In genomic region chrX:42755820-42756219, GRCh38 we compare ENCODE assay signal across 14 cellular contexts. TPM values are rescaled to one million over a fixed set of nuclear protein-coding genes. Genes with fewer than 3 reads are reported as not detected.
DNase-seq lines count a peak whose midpoint lies in the region; ATAC-seq, FAIRE-seq and TF ChIP-seq lines count a peak whose summit lies in the region.
"Had no signal": no experiment of that assay in that cellular context is flagged by ENCODE, and none has a peak within 500 bp of the region (broad histone marks: within the 10 kb centered on the region; RNA-seq: fewer than 3 reads in every experiment).

No MANE protein-coding gene starts in this region.

- TF ChIP-seq CTCF in coronary artery (IDR thresholded peaks at IDR 0.05) (no peak), kidney (IDR thresholded peaks at IDR 0.05; ENCODE audit: borderline replicate concordance, extremely low read depth, insufficient read depth) (no peak), thoracic aorta (IDR thresholded peaks at IDR 0.05) (no peak)

- ATAC-seq in thoracic aorta (ENCODE audit: insufficient number of reproducible peaks, low FRiP score, low read depth) (no peak), left colon (no peak), HG02759 (IDR thresholded peaks at IDR 0.05; ENCODE audit: unreplicated experiment) (no peak)
- ATAC-seq: activated CD4-positive, CD25-positive, alpha-beta regulatory T cell treated with anti-CD3 and anti-CD28 coated beads, Interleukin-2, amount 50 U/mL, for 24 hours had no signal

- H3K9me3 Mint-ChIP-seq in activated naive CD8-positive, alpha-beta T cell treated with anti-CD3 and anti-CD28 coated beads for 36 hours, result no peaks in the 10 kb centered on the region
- H3K9me3 Mint-ChIP-seq: activated naive CD4-positive, alpha-beta T cell treated with anti-CD3 and anti-CD28 coated beads for 36 hours had no signal

- H3K4me1 Mint-ChIP-seq in activated naive CD8-positive, alpha-beta T cell treated with anti-CD3 and anti-CD28 coated beads for 36 hours, result peaks cover 2% of the 10 kb centered on the region

- peak; percentile 24 for DNase-seq in HK-2 (ENCODE audit: unreplicated experiment)
- no peak for DNase-seq in coronary artery (ENCODE audit: low spot score)
- peak; percentile 66 for DNase-seq in kidney
- peak; percentile 3 for DNase-seq in thoracic aorta (ENCODE audit: low spot score)
- no peak for DNase-seq in left colon
- DNase-seq in activated naive CD8-positive, alpha-beta T cell treated with anti-CD3 and anti-CD28 coated beads for 36 hours, result no peak
- DNase-seq in stimulated activated CD4-positive, alpha-beta T cell treated with anti-CD3 and anti-CD28 coated beads, Interleukin-1b, Interleukin-23, amount 100 ng/mL, for 48 hours, result no peak
- DNase-seq: activated naive CD4-positive, alpha-beta T cell treated with anti-CD3 and anti-CD28 coated beads for 36 hours; HFFc6; naive B cell; NCI-H1930 had no signal

- FAIRE-seq in kidney (lab: Jason Lieb, UNC), result no peak

- no peaks in the 10 kb centered on the region for H3K4me1 ChIP-seq in kidney (ENCODE audit: control insufficient read depth in 1 of 2, insufficient read depth in 1 of 2, low read depth in 1 of 2, low read length in 2 of 2)
- peaks cover 4 to 12% of the 10 kb centered on the region in 2 donors for H3K4me1 ChIP-seq in thoracic aorta (ENCODE audit: control insufficient read depth in 1 of 2, low read depth in 2 of 2)

- no peak overlapping the region for H3K9ac ChIP-seq in kidney (ENCODE audit: low read length in 2 of 2)

- H3K9me3 ChIP-seq in kidney (ENCODE audit: control insufficient read depth in 1 of 2, low read length in 2 of 2) (no peaks in the 10 kb centered on the region), thoracic aorta (no peaks in the 10 kb centered on the region)

- intact Hi-C loops in kidney (cut with DNase I), result no loop called here
- intact Hi-C loops in left colon (cut with DNase I, micrococcal nuclease), result no loop called here

- H3K36me3 ChIP-seq in kidney (ENCODE audit: control insufficient read depth in 1 of 2, insufficient read depth in 2 of 2, low read length in 2 of 2) (no peaks in the 10 kb centered on the region), thoracic aorta (no peaks in the 10 kb centered on the region)

- H3K27ac ChIP-seq in coronary artery, result peak overlapping the region; percentile 13 to 36
- H3K27ac ChIP-seq in kidney (ENCODE audit: low read depth in 2 of 2, low read length in 2 of 2), result no peak overlapping the region
- H3K27ac ChIP-seq in thoracic aorta, result peak overlapping the region; percentile 61 to 63
- H3K27ac ChIP-seq: epithelial cell of prostate had no signal

- H3K27me3 ChIP-seq in thoracic aorta (replicated peaks; ENCODE audit: insufficient read depth), result no peaks in the 10 kb centered on the region

- H3K27ac Mint-ChIP-seq in activated naive CD8-positive, alpha-beta T cell treated with anti-CD3 and anti-CD28 coated beads for 36 hours, result no peak overlapping the region
- H3K27ac Mint-ChIP-seq: activated naive CD4-positive, alpha-beta T cell treated with anti-CD3 and anti-CD28 coated beads for 36 hours; HFFc6; naive B cell had no signal

- no peak overlapping the region for H3K4me3 Mint-ChIP-seq in activated naive CD8-positive, alpha-beta T cell treated with anti-CD3 and anti-CD28 coated beads for 36 hours
- H3K4me3 Mint-ChIP-seq: activated naive CD4-positive, alpha-beta T cell treated with anti-CD3 and anti-CD28 coated beads for 36 hours; HFFc6; naive B cell had no signal

- H3K27me3 Mint-ChIP-seq in activated naive CD8-positive, alpha-beta T cell treated with anti-CD3 and anti-CD28 coated beads for 36 hours, result no peaks in the 10 kb centered on the region
- H3K27me3 Mint-ChIP-seq: naive B cell had no signal

- no peak overlapping the region for H3K4me3 ChIP-seq in coronary artery
- no peak overlapping the region for H3K4me3 ChIP-seq in kidney (ENCODE audit: low read length in 2 of 2)
- H3K4me3 ChIP-seq in thoracic aorta, result no peak overlapping the region

- H3K36me3 Mint-ChIP-seq in activated naive CD8-positive, alpha-beta T cell treated with anti-CD3 and anti-CD28 coated beads for 36 hours, result no peaks in the 10 kb centered on the region
- H3K36me3 Mint-ChIP-seq: naive B cell had no signal

RNA-seq across cellular contexts. Expression of gene PPP1R2C, which starts 22.1 kb away (rescaled TPM):
- total RNA-seq in kidney (not detected), thoracic aorta (not detected), left colon (not detected)
- polyA plus RNA-seq in kidney (ENCODE audit: insufficient read depth, low read depth, low replicate concordance), result not detected
- not detected for total RNA-seq in activated naive CD8-positive, alpha-beta T cell treated with anti-CD3 and anti-CD28 coated beads for 36 hours
- total RNA-seq: activated naive CD4-positive, alpha-beta T cell treated with anti-CD3 and anti-CD28 coated beads for 36 hours; HFFc6 had no signal

Comparison
In these comparisons a context has a peak if more than half of its experiments do, and no peak if none do; other contexts are left out.
1. DNase-seq: peak in HK-2 (single experiment), kidney (single experiment) and thoracic aorta (single experiment); none in coronary artery (single experiment), left colon (0 of 2), activated naive CD8-positive, alpha-beta T cell treated with anti-CD3 and anti-CD28 coated beads for 36 hours (single experiment) and stimulated activated CD4-positive, alpha-beta T cell treated with anti-CD3 and anti-CD28 coated beads, Interleukin-1b, Interleukin-23, amount 100 ng/mL, for 48 hours (single experiment).
2. H3K27ac ChIP-seq: peak in coronary artery (2 of 2) and thoracic aorta (2 of 2); none in kidney (0 of 2).